33 cellular contexts compared by ENCODE assay signal in genomic region chr6:128836761-128837160, GRCh38.
"Had no signal": no experiment of that assay in that cellular context is flagged by ENCODE, and none has a peak within 500 bp of the region (broad histone marks: within the 10 kb centered on the region; RNA-seq: fewer than 3 reads in every experiment).

No MANE protein-coding gene starts in this region.

- H3K36me3 Mint-ChIP-seq: activated CD8-positive, alpha-beta memory T cell treated with anti-CD3 and anti-CD28 coated beads, Interleukin-2, amount 10 ng/mL, durations not matched to agents 7 days and 5 days; activated naive CD4-positive, alpha-beta T cell treated with anti-CD3 and anti-CD28 coated beads, Interleukin-2, amount 10 ng/mL, durations not matched to agents 7 days and 5 days; activated naive CD8-positive, alpha-beta T cell; T-cell had no signal

- ATAC-seq: activated CD8-positive, alpha-beta memory T cell treated with anti-CD3 and anti-CD28 coated beads, Interleukin-2, amount 10 ng/mL, durations not matched to agents 7 days and 5 days; activated naive CD8-positive, alpha-beta T cell treated with anti-CD3 and anti-CD28 coated beads, Interleukin-2, amount 50 U/mL, for 24 hours; PC-3; SK-N-SH treated with all-trans-retinoic acid at 6 μM for 48 hours; T-cell; T-helper 17 cell had no signal

- H3K4me3 Mint-ChIP-seq: activated CD4-positive, alpha-beta memory T cell treated with anti-CD3 and anti-CD28 coated beads, Interleukin-2, amount 10 ng/mL, durations not matched to agents 7 days and 5 days; activated CD8-positive, alpha-beta memory T cell treated with anti-CD3 and anti-CD28 coated beads, Interleukin-2, amount 10 ng/mL, durations not matched to agents 7 days and 5 days; activated naive CD4-positive, alpha-beta T cell treated with anti-CD3 and anti-CD28 coated beads, Interleukin-2, amount 10 ng/mL, durations not matched to agents 7 days and 5 days; activated naive CD8-positive, alpha-beta T cell; activated naive CD8-positive, alpha-beta T cell treated with anti-CD3 and anti-CD28 coated beads, Interleukin-2, amount 50 U/mL, for 24 hours; central memory CD8-positive, alpha-beta T cell; T-cell; T-helper 17 cell had no signal

- H3K4me1 Mint-ChIP-seq: activated CD4-positive, alpha-beta memory T cell treated with anti-CD3 and anti-CD28 coated beads, Interleukin-2, amount 10 ng/mL, durations not matched to agents 7 days and 5 days; activated CD8-positive, alpha-beta memory T cell treated with anti-CD3 and anti-CD28 coated beads, Interleukin-2, amount 10 ng/mL, durations not matched to agents 7 days and 5 days; activated naive CD4-positive, alpha-beta T cell treated with anti-CD3 and anti-CD28 coated beads, Interleukin-2, amount 10 ng/mL, durations not matched to agents 7 days and 5 days; activated naive CD8-positive, alpha-beta T cell treated with anti-CD3 and anti-CD28 coated beads, Interleukin-2, amount 50 U/mL, for 24 hours; central memory CD8-positive, alpha-beta T cell; T-cell; T-helper 17 cell had no signal

- H3K9me3 Mint-ChIP-seq: activated naive CD8-positive, alpha-beta T cell treated with anti-CD3 and anti-CD28 coated beads, Interleukin-2, amount 50 U/mL, for 24 hours had no signal

- DNase-seq: activated CD4-positive, alpha-beta memory T cell treated with anti-CD3 and anti-CD28 coated beads, Interleukin-2, amount 10 ng/mL, durations not matched to agents 7 days and 5 days; activated CD4-positive, alpha-beta T cell treated with anti-CD3 and anti-CD28 coated beads for 1 hour; activated CD4-positive, alpha-beta T cell treated with anti-CD3 and anti-CD28 coated beads for 48 hours; activated CD4-positive, CD25-positive, alpha-beta regulatory T cell; activated CD8-positive, alpha-beta memory T cell treated with anti-CD3 and anti-CD28 coated beads for 24 hours; activated CD8-positive, alpha-beta memory T cell treated with anti-CD3 and anti-CD28 coated beads, Interleukin-2, amount 10 ng/mL, durations not matched to agents 7 days and 5 days; activated CD8-positive, alpha-beta memory T cell treated with anti-CD3 and anti-CD28 coated beads, Interleukin-2, amount 50 U/mL, for 48 hours; activated effector memory CD4-positive, alpha-beta T cell treated with Interleukin-2 at 50 U/mL for 16 hours; activated naive CD4-positive, alpha-beta T cell treated with anti-CD3 and anti-CD28 coated beads, Interleukin-2, amount 10 ng/mL, durations not matched to agents 7 days and 5 days; activated naive CD8-positive, alpha-beta T cell treated with anti-CD3 and anti-CD28 coated beads, Interleukin-2, amount 50 U/mL, for 24 hours; activated T-cell treated with anti-CD3 and anti-CD28 coated beads, Interleukin-2, amount 50 U/mL, for 48 hours; amniotic stem cell; aorta; brain microvascular endothelial cell; Karpas-422; KBM-7; NCI-H1105; NCI-H1436; NCI-H1694; NCI-H1930; NCI-H2081 treated with DMSO at 0.1 percent for 48 hours; NCI-H226; NCI-H446 treated with DMSO at 0.1 percent for 48 hours; NCI-H69; PC-3; Peyer's patch; RPMI8226; SHP77 treated with DMSO at 0.1 percent for 48 hours; T-cell; T-helper 17 cell had no signal

- H3K27me3 Mint-ChIP-seq: activated CD4-positive, alpha-beta memory T cell treated with anti-CD3 and anti-CD28 coated beads, Interleukin-2, amount 10 ng/mL, durations not matched to agents 7 days and 5 days; activated CD8-positive, alpha-beta memory T cell treated with anti-CD3 and anti-CD28 coated beads, Interleukin-2, amount 10 ng/mL, durations not matched to agents 7 days and 5 days; activated naive CD4-positive, alpha-beta T cell treated with anti-CD3 and anti-CD28 coated beads, Interleukin-2, amount 10 ng/mL, durations not matched to agents 7 days and 5 days; activated naive CD8-positive, alpha-beta T cell; activated naive CD8-positive, alpha-beta T cell treated with anti-CD3 and anti-CD28 coated beads, Interleukin-2, amount 50 U/mL, for 24 hours; central memory CD8-positive, alpha-beta T cell; T-helper 17 cell had no signal

- H3K27ac Mint-ChIP-seq: activated CD4-positive, alpha-beta memory T cell treated with anti-CD3 and anti-CD28 coated beads, Interleukin-2, amount 10 ng/mL, durations not matched to agents 7 days and 5 days; activated CD8-positive, alpha-beta memory T cell treated with anti-CD3 and anti-CD28 coated beads, Interleukin-2, amount 10 ng/mL, durations not matched to agents 7 days and 5 days; activated naive CD4-positive, alpha-beta T cell treated with anti-CD3 and anti-CD28 coated beads, Interleukin-2, amount 10 ng/mL, durations not matched to agents 7 days and 5 days; activated naive CD8-positive, alpha-beta T cell; activated naive CD8-positive, alpha-beta T cell treated with anti-CD3 and anti-CD28 coated beads, Interleukin-2, amount 50 U/mL, for 24 hours; T-cell; T-helper 17 cell had no signal
